25 cellular contexts compared by ENCODE assay signal in the genomic region with DNA sequence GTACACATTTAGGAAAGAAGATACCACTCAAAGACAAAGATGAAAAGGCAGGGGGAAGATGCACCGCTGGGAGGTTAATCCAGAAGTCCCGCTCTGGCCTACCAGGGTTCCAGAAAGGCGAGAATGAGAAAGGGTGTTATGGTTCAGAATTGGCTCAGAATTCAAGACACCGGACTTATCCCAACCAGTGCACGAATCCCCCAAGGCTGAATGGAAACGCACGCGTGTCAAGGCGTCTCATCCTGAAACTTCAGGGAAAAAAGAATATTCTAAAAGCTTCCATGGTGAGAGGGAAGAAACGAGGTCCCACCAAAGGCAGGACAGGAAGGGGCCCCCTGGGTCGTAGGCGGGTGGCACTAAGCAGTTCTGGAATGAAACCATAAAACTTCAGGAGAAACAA.
"Had no signal": no experiment of that assay in that cellular context is flagged by ENCODE, and none has a peak within 500 bp of the region (broad histone marks: within the 10 kb centered on the region; RNA-seq: fewer than 3 reads in every experiment).

No MANE protein-coding gene starts in this region.

- H3K27ac ChIP-seq: RWPE1, SJSA1, SK-N-MC had no signal

- H3K9me3 ChIP-seq: MG63, SJSA1 had no signal

- H3K4me3 ChIP-seq: MG63, SJSA1, SK-N-MC had no signal

- H3K36me3 ChIP-seq: MG63, SJSA1 had no signal

- H3K4me1 ChIP-seq: SJSA1 had no signal

- ATAC-seq: HepG2, Panc1, PC-3 had no signal

- DNase-seq: IMR-90, Karpas-422, KG1, MG63, NCI-H1092, NCI-H1105 treated with DMSO at 0.1 percent for 48 hours, NCI-H1417 treated with DMSO at 0.1 percent for 48 hours, NCI-H146, NCI-H1694 treated with DMSO at 0.1 percent for 48 hours, NCI-H1930, NCI-H2081, NCI-H2107, NCI-H2227 treated with DMSO at 0.1 percent for 48 hours, NCI-H446, NCI-H510A, NCI-H524 treated with DMSO at 0.1 percent for 48 hours, NCI-H69, NCI-H774, PC-3, SIG-M5 had no signal

- H3K27me3 ChIP-seq: MG63, SJSA1 had no signal
